8 cellular contexts compared by ENCODE assay signal in the genomic region with DNA sequence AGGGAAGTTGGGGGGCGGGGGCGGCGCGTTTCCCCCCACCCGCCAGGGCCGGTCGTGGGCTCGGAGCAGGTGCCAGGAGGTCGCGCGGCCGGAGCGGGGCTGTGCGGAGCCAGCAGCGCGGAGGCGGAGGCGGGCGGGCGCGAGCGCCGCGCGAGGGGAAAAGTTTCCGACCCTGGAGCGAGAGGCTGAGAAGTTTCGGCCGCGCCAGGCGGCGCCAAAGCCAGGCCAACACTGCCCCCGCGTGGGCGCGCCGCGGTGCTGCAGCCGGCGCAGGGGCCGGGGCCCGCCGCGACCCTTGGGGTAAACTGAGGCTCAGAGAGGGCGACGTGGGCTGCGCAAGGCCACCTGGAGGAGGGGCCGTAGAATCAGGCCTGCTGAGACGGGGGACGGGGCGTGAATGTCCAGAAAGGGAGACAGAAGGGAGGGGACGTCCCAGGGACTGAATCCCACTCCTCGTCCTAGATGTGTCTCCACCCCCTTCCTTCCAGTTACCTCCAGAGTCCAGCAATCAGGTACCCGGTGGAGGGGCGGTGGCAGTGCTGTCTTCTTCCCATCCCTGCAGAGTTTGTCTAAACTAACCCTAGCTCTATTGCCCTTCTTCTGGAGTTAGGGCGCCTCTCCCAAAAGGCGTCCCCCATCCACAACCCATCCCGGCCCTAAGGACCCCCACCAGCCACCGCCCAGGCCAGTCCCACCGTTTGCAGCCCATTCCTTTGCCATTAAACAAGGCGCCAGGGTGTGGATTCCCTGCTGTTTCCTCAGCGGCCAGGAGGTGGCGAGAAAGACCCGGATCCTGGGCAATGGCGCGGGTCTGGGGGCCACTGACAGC. TPM values are rescaled to one million over a fixed set of nuclear protein-coding genes. Genes with fewer than 3 reads are reported as not detected.
DNase-seq lines count a peak whose midpoint lies in the region; ATAC-seq and TF ChIP-seq lines count a peak whose summit lies in the region.

No MANE protein-coding gene starts in this region.

- peaks cover 6% of the 10 kb centered on the region for H3K4me1 ChIP-seq in RWPE2 (ENCODE audit: insufficient read depth, poor library complexity, severe bottlenecking)

- H3K4me2 ChIP-seq in neural cell (ENCODE audit: low read length), result no peak overlapping the region

- peak; percentile 100 for TF ChIP-seq RAD21 in neural cell (conservative IDR thresholded peaks at IDR 0.05)

- DNase-seq in HK-2 (ENCODE audit: unreplicated experiment) (peak; percentile 73), RWPE2 (ENCODE audit: low spot score) (no peak), fibroblast of pulmonary artery (ENCODE audit: low read depth) (peak; percentile 68), substantia nigra (lab: John Stamatoyannopoulos, UW) (peak in 42 of 49 donors; percentile 16 to 83 (median 55)), NCI-H2107 (lab: John Stamatoyannopoulos, UW) (no peak)
- DNase-seq in activated effector memory CD4-positive, alpha-beta T cell treated with anti-CD3 and anti-CD28 coated beads, Interleukin-2, amount 50 U/mL, for 16 hours, result peak; percentile 90

- H4K20me1 ChIP-seq in neural cell (ENCODE audit: insufficient read depth), result no peaks in the 10 kb centered on the region

- H3K79me2 ChIP-seq in neural cell (replicated peaks; ENCODE audit: insufficient read depth, low read length), result no peaks in the 10 kb centered on the region

- H3K9me3 ChIP-seq in RWPE2 (ENCODE audit: severe bottlenecking) (no peaks in the 10 kb centered on the region), neural cell (ENCODE audit: low read length) (no peaks in the 10 kb centered on the region)

- H3K27ac ChIP-seq in RWPE2 (ENCODE audit: poor library complexity, severe bottlenecking) (peak overlapping the region; percentile 19), neural cell (ENCODE audit: low read length) (no peak overlapping the region), substantia nigra (ENCODE audit: low read depth, low read length, poor library complexity, severe bottlenecking) (peak overlapping the region; percentile 68)

- TF ChIP-seq EP300 in neural cell (conservative IDR thresholded peaks at IDR 0.05; ENCODE audit: poor library complexity, severe bottlenecking), result peak; percentile 26

- no peaks in the 10 kb centered on the region for H3K9me2 ChIP-seq in neural cell (ENCODE audit: insufficient read depth, low read length)

- peak overlapping the region; percentile 59 for H3K4me3 ChIP-seq in RWPE2 (ENCODE audit: severe bottlenecking)
- peak overlapping the region; percentile 60 for H3K4me3 ChIP-seq in fibroblast of pulmonary artery (replicated peaks; ENCODE audit: low read depth, low read length)
- H3K4me3 ChIP-seq in neural cell (ENCODE audit: low read length), result peak overlapping the region; percentile 52

- H3K27me3 ChIP-seq in RWPE2 (ENCODE audit: insufficient read depth, poor library complexity, severe bottlenecking), result no peaks in the 10 kb centered on the region
- H3K27me3 ChIP-seq in neural cell (ENCODE audit: insufficient read depth, low read depth, low read length), result no peaks in the 10 kb centered on the region

- peak overlapping the region; percentile 40 for H3K9ac ChIP-seq in neural cell (ENCODE audit: low read length)

- H3F3A ChIP-seq in neural cell (ENCODE audit: insufficient read depth, low read length, poor library complexity, severe bottlenecking), result no peaks in the 10 kb centered on the region

- peak; percentile 84 for TF ChIP-seq CTCF in GM12872 (IDR thresholded peaks at IDR 0.05; ENCODE audit: insufficient read depth, low read depth, low read length)
- peak; percentile 94 for TF ChIP-seq CTCF in RWPE2 (IDR thresholded peaks at IDR 0.05; ENCODE audit: poor library complexity, severe bottlenecking)
- peak; percentile 70 for TF ChIP-seq CTCF in fibroblast of pulmonary artery (IDR thresholded peaks at IDR 0.05; ENCODE audit: low read length, missing control alignments)
- peak; percentile 98 for TF ChIP-seq CTCF in neural cell (IDR thresholded peaks at IDR 0.05; ENCODE audit: poor library complexity, severe bottlenecking)

- no peak overlapping the region for H2AFZ ChIP-seq in neural cell (ENCODE audit: low read depth, low read length)

- ATAC-seq in RWPE2 (ENCODE audit: low read depth), result peak; percentile 43

- no peaks in the 10 kb centered on the region for H3K36me3 ChIP-seq in RWPE2 (ENCODE audit: low read depth)
- no peaks in the 10 kb centered on the region for H3K36me3 ChIP-seq in neural cell (ENCODE audit: insufficient read depth, low read length)

TF ChIP-seq in neural cell, 6 proteins besides CTCF, POLR2A, EP300 and RAD21:
- TF ChIP-seq MXI1 (conservative IDR thresholded peaks at IDR 0.05; ENCODE audit: poor library complexity, severe bottlenecking) (peak; percentile 62), SMC3 (conservative IDR thresholded peaks at IDR 0.05; ENCODE audit: poor library complexity) (peak; percentile 100), EZH2 (IDR thresholded peaks at IDR 0.05; ENCODE audit: borderline replicate concordance, insufficient read depth, low read length, poor library complexity, severe bottlenecking) (no peak), TAF1 (IDR thresholded peaks at IDR 0.05; ENCODE audit: low read depth) (no peak)
- TF ChIP-seq, protein P1, sequence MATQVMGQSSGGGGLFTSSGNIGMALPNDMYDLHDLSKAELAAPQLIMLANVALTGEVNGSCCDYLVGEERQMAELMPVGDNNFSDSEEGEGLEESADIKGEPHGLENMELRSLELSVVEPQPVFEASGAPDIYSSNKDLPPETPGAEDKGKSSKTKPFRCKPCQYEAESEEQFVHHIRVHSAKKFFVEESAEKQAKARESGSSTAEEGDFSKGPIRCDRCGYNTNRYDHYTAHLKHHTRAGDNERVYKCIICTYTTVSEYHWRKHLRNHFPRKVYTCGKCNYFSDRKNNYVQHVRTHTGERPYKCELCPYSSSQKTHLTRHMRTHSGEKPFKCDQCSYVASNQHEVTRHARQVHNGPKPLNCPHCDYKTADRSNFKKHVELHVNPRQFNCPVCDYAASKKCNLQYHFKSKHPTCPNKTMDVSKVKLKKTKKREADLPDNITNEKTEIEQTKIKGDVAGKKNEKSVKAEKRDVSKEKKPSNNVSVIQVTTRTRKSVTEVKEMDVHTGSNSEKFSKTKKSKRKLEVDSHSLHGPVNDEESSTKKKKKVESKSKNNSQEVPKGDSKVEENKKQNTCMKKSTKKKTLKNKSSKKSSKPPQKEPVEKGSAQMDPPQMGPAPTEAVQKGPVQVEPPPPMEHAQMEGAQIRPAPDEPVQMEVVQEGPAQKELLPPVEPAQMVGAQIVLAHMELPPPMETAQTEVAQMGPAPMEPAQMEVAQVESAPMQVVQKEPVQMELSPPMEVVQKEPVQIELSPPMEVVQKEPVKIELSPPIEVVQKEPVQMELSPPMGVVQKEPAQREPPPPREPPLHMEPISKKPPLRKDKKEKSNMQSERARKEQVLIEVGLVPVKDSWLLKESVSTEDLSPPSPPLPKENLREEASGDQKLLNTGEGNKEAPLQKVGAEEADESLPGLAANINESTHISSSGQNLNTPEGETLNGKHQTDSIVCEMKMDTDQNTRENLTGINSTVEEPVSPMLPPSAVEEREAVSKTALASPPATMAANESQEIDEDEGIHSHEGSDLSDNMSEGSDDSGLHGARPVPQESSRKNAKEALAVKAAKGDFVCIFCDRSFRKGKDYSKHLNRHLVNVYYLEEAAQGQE (IDR thresholded peaks at IDR 0.05; ENCODE audit: borderline replicate concordance), result peak; percentile 6

RNA-seq across cellular contexts. Expression of gene C9orf50, which starts 10.2 kb away (rescaled TPM):
- not detected in 2 replicates for polyA plus RNA-seq in neural cell
- not detected in 2 replicates for polyA minus RNA-seq in neural cell

RNA-seq across cellular contexts. Expression of gene NTMT1, which starts 15.3 kb away (rescaled TPM):
- polyA plus RNA-seq in neural cell, result 35.9 and 57.1 TPM in 2 replicates
- polyA minus RNA-seq in neural cell, result 15.4 and 19.2 TPM in 2 replicates

RNA-seq across cellular contexts. Expression of gene ASB6, which starts 31.3 kb away (rescaled TPM):
- polyA plus RNA-seq in neural cell, result 18.4 and 24.6 TPM in 2 replicates
- 23.3 and 24.8 TPM in 2 replicates for polyA minus RNA-seq in neural cell

RNA-seq across cellular contexts. Expression of gene PRRX2, which starts 54.8 kb away (rescaled TPM):
- not detected in 2 replicates for polyA plus RNA-seq in neural cell
- not detected in 2 replicates for polyA minus RNA-seq in neural cell

Comparison
In these comparisons a context has a peak if more than half of its experiments do, and no peak if none do; other contexts are left out.
1. DNase-seq: peak in HK-2 (single experiment), activated effector memory CD4-positive, alpha-beta T cell treated with anti-CD3 and anti-CD28 coated beads, Interleukin-2, amount 50 U/mL, for 16 hours (single experiment), fibroblast of pulmonary artery (single experiment) and substantia nigra (42 of 49); none in RWPE2 (single experiment) and NCI-H2107 (single experiment).
2. Peak in every context shown above with its lines, with median percentiles within 50 percentile points of each other: CTCF ChIP-seq and H3K4me3 ChIP-seq.